In the genomic region with DNA sequence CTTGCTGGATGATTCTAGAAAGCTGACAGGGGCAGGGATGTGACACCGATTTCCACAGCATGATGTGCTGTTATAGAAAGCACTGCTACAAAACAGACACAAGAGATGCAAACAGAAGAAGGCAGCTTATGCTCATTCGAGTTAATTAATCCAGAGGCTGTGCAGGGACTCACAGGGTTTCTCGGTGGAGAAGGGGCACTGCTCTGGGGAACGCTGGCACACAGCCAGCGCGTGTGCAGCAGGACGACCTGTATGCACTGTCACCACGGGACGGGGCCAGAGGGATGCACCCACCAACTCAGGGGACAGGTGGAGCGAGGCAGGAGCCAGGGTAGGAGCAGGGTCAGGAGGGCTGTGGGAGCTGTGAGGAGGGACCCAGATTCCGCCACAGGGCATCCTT, we compare ENCODE assay signal across 12 cellular contexts.
"Had no signal": no experiment of that assay in that cellular context is flagged by ENCODE, and none has a peak within 500 bp of the region (broad histone marks: within the 10 kb centered on the region; RNA-seq: fewer than 3 reads in every experiment).

No MANE protein-coding gene starts in this region.

- H3K9me3 Mint-ChIP-seq: activated naive CD8-positive, alpha-beta T cell treated with anti-CD3 and anti-CD28 coated beads for 36 hours; activated T-cell treated with anti-CD3 and anti-CD28 coated beads, Interleukin-2, amount 50 U/mL, for 4 hours; immature natural killer cell had no signal

- H3K4me1 Mint-ChIP-seq: activated naive CD8-positive, alpha-beta T cell treated with anti-CD3 and anti-CD28 coated beads for 36 hours; immature natural killer cell had no signal

- H3K27me3 ChIP-seq: sigmoid colon, upper lobe of left lung had no signal

- H3K27ac ChIP-seq: sigmoid colon, upper lobe of left lung had no signal

- H3K27me3 Mint-ChIP-seq: activated CD4-positive, alpha-beta memory T cell treated with anti-CD3 and anti-CD28 coated beads for 36 hours; activated naive CD8-positive, alpha-beta T cell treated with anti-CD3 and anti-CD28 coated beads for 36 hours had no signal

- H3K4me3 Mint-ChIP-seq: activated CD4-positive, alpha-beta memory T cell treated with anti-CD3 and anti-CD28 coated beads for 36 hours; activated naive CD8-positive, alpha-beta T cell treated with anti-CD3 and anti-CD28 coated beads for 36 hours; activated T-cell treated with anti-CD3 and anti-CD28 coated beads, Interleukin-2, amount 50 U/mL, for 4 hours; immature natural killer cell; naive thymus-derived CD4-positive, alpha-beta T cell had no signal

- H3K4me1 ChIP-seq: sigmoid colon, upper lobe of left lung had no signal

- DNase-seq: activated CD4-positive, alpha-beta memory T cell treated with anti-CD3 and anti-CD28 coated beads for 36 hours; activated CD4-positive, alpha-beta T cell treated with anti-CD3 and anti-CD28 coated beads for 1 hour; activated effector memory CD4-positive, alpha-beta T cell treated with anti-CD3 and anti-CD28 coated beads, Interleukin-2, amount 50 U/mL, for 16 hours; activated naive CD8-positive, alpha-beta T cell treated with anti-CD3 and anti-CD28 coated beads for 36 hours; activated T-cell treated with anti-CD3 and anti-CD28 coated beads, Interleukin-2, amount 50 U/mL, for 4 hours; immature natural killer cell; naive thymus-derived CD4-positive, alpha-beta T cell; sigmoid colon; stimulated activated CD4-positive, alpha-beta T cell treated with anti-CD3 and anti-CD28 coated beads, Interleukin-12 subunit alpha, Interleukin-12 subunit beta, amount 100 ng/mL, for 4 hours; stimulated activated naive CD4-positive, alpha-beta T cell treated with Interleukin-2 at 50 U/mL for 16 hours; upper lobe of left lung had no signal

- H3K27ac Mint-ChIP-seq: activated CD4-positive, alpha-beta memory T cell treated with anti-CD3 and anti-CD28 coated beads for 36 hours; activated naive CD8-positive, alpha-beta T cell treated with anti-CD3 and anti-CD28 coated beads for 36 hours; immature natural killer cell; naive thymus-derived CD4-positive, alpha-beta T cell had no signal

- H3K36me3 ChIP-seq: sigmoid colon, upper lobe of left lung had no signal

- H3K9me3 ChIP-seq: upper lobe of left lung had no signal

- H3K4me3 ChIP-seq: lung, sigmoid colon, upper lobe of left lung had no signal

- H3K36me3 Mint-ChIP-seq: activated CD4-positive, alpha-beta memory T cell treated with anti-CD3 and anti-CD28 coated beads for 36 hours; activated naive CD8-positive, alpha-beta T cell treated with anti-CD3 and anti-CD28 coated beads for 36 hours; immature natural killer cell; naive thymus-derived CD4-positive, alpha-beta T cell had no signal
